Comparison of ENCODE assay signal across 1 cellular context in the genomic region with DNA sequence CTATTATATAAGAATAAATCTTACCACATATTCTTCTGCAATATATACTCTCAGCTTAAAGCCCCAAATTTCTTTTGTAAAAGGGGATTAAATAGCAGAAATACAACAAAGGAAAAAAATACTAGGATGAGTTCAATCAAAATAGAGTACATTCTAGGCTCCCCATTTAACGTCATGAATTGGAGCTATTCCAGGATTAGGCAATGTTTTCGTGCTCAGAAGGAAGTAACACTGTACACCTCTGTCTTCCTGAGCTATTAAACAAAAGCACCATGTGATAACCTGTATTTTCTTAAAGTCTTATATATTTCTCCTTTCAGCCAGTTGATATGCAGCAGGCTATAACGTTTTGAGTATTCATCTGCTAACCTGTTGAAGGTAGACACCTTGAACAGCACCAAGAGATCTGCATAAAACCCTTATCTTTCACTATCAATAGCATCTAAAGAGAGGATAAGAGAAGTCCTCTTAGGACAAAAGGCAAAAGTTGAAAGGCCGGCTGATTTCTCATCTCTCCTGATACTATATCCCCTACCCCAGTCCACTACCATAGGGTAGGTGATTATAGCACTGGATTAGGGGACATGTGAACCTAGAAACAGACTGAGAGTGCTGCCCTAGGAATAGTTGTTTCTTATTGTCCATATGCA.
TF ChIP-seq lines count a peak whose summit lies in the region.

No MANE protein-coding gene starts in this region.

TF ChIP-seq in endothelial cell of umbilical vein, 7 proteins besides CTCF, POLR2A, EP300 and RAD21:
- TF ChIP-seq GATA2 (IDR thresholded peaks at IDR 0.05; ENCODE audit: insufficient read depth, insufficient read length, low read depth, low read length), result no peak
